ENCODE assay signal across 19 cellular contexts in genomic region chr10:67036808-67037207, GRCh38.
"Had no signal": no experiment of that assay in that cellular context is flagged by ENCODE, and none has a peak within 500 bp of the region (broad histone marks: within the 10 kb centered on the region; RNA-seq: fewer than 3 reads in every experiment).

No MANE protein-coding gene starts in this region.

- H3K27ac ChIP-seq: colonic mucosa, gastroesophageal sphincter, heart right ventricle, neural progenitor cell, spleen, testis, upper lobe of left lung had no signal

- H3K36me3 ChIP-seq: colonic mucosa, gastroesophageal sphincter, heart right ventricle, neural progenitor cell, spleen, upper lobe of left lung had no signal

- ATAC-seq: activated T-cell treated with anti-CD3 and anti-CD28 coated beads, Interleukin-2, amount 50 U/mL, for 72 hours; gastroesophageal sphincter; heart right ventricle; naive thymus-derived CD4-positive, alpha-beta T cell; stimulated activated memory B cell treated with anti-CD40 and anti-IgM and Interleukin-4, amounts not matched to agents 10 μg/mL and 1 μg/mL and 100 μg/mL, for 72 hours had no signal

- H3K27me3 ChIP-seq: colonic mucosa, gastroesophageal sphincter, heart right ventricle, neural progenitor cell, spleen, testis, upper lobe of left lung had no signal

- H3K4me3 ChIP-seq: colonic mucosa, gastroesophageal sphincter, heart right ventricle, neural progenitor cell, spleen, testis, upper lobe of left lung had no signal

- H2AFZ ChIP-seq: neural progenitor cell had no signal

- H3K9me3 ChIP-seq: colonic mucosa, gastroesophageal sphincter, heart right ventricle, spleen, testis, upper lobe of left lung had no signal

- FAIRE-seq: endometrium, TTC549 had no signal

- H3K9ac ChIP-seq: neural progenitor cell had no signal

- DNase-seq: activated CD4-positive, alpha-beta T cell treated with anti-CD3 and anti-CD28 coated beads, Interleukin-2, amount 50 U/mL, for 4 hours; activated effector memory CD4-positive, alpha-beta T cell treated with anti-CD3 and anti-CD28 coated beads, Interleukin-2, amount 50 U/mL, for 16 hours; activated naive CD4-positive, alpha-beta T cell treated with anti-CD3 and anti-CD28 coated beads, Interleukin-2, amount 50 U/mL, for 16 hours; activated T-cell treated with anti-CD3 and anti-CD28 coated beads, Interleukin-2, amount 50 U/mL, for 72 hours; aorta; colonic mucosa; heart right ventricle; immature natural killer cell; mesendoderm; naive thymus-derived CD4-positive, alpha-beta T cell; spleen; stimulated activated CD4-positive, alpha-beta T cell treated with anti-CD3 and anti-CD28 coated beads, Interleukin-4, amount 100 ng/mL, for 4 hours; testis; upper lobe of left lung had no signal

- H3K4me1 ChIP-seq: colonic mucosa, gastroesophageal sphincter, heart right ventricle, neural progenitor cell, spleen, testis, upper lobe of left lung had no signal

- H3K4me2 ChIP-seq: neural progenitor cell had no signal
